Comparison of ENCODE assay signal across 1 cellular context in the genomic region with DNA sequence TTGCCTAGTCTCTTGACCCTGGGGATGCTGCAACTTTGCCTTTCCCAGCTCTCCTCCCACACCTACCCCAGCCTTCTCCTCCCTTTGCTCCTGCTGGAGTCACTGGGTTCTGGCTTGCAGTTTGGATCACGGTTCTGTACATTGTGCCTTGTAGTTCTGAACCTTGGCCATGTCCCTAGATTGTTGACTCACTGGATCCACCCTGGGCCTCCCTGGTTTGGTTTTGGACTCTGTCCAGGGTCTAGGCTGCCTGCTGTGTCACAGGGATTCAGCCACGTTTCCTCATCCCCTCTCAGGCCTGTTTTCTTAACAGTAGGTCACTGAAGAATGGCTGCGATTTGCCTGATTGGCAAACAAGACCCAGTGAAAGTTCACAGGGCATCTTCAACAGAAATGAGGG.
TF ChIP-seq lines count a peak whose summit lies in the region.

No MANE protein-coding gene starts in this region.

TF ChIP-seq in K562, 482 proteins besides CTCF, POLR2A, EP300 and RAD21 (continued from another document):
- TF ChIP-seq YY1 (IDR thresholded peaks at IDR 0.05; ENCODE audit: borderline replicate concordance in 1 of 3, control insufficient read depth in 1 of 3, extremely low read depth in 1 of 3, insufficient read depth in 3 of 3, insufficient read length in 1 of 3, insufficient replicate concordance in 2 of 3, low read depth in 1 of 3, low read length in 2 of 3) (peak in 1 of 3 experiments; percentile 6), BRCA1 (IDR thresholded peaks at IDR 0.05) (no peak), BRCA1 (CRISPR knock-in tag; IDR thresholded peaks at IDR 0.05) (no peak), ATF1 (CRISPR knock-in tag; IDR thresholded peaks at IDR 0.05) (no peak), ATF1 (tag; IDR thresholded peaks at IDR 0.05) (peak; percentile 19; the same call in 1 of the 2 replicates), ZNF76 (CRISPR knock-in tag; IDR thresholded peaks at IDR 0.05; ENCODE audit: borderline replicate concordance) (0 out of 2 replicates have a peak, but pooled peaks have one; percentile 43), ZNF124 (CRISPR knock-in tag; IDR thresholded peaks at IDR 0.05) (no peak)
